Comparison of ENCODE assay signal across 13 cellular contexts in genomic region chr1:3924871-3925655, GRCh38. TPM values are rescaled to one million over a fixed set of nuclear protein-coding genes. Genes with fewer than 3 reads are reported as not detected.
A peak's percentile ranks its signal among the peaks of the same experiment; 100 is the strongest.
DNase-seq lines count a peak whose midpoint lies in the region; ATAC-seq and TF ChIP-seq lines count a peak whose summit lies in the region.
"Had no signal": no experiment of that assay in that cellular context is flagged by ENCODE, and none has a peak within 500 bp of the region (broad histone marks: within the 10 kb centered on the region; RNA-seq: fewer than 3 reads in every experiment).

No MANE protein-coding gene starts in this region.

- DNase-seq in NCI-H748 (lab: John Stamatoyannopoulos, UW; ENCODE audit: unreplicated experiment) (peak; percentile 22), NCI-H748 treated with DMSO at 0.1 percent for 48 hours (lab: John Stamatoyannopoulos, UW) (no peak), NCI-H146 treated with DMSO at 0.1 percent for 48 hours (lab: John Stamatoyannopoulos, UW; ENCODE audit: unreplicated experiment) (peak; percentile 27), RPMI7951 (ENCODE audit: low read depth) (peak; percentile 48), myocyte (ENCODE audit: low read depth) (peak; percentile 88), GM13976 (ENCODE audit: low spot score) (no peak)
- DNase-seq: activated CD4-positive, alpha-beta T cell treated with anti-CD3 and anti-CD28 coated beads, Interleukin-2, amount 50 U/mL, for 1 hour; activated T-cell treated with anti-CD3 and anti-CD28 coated beads, Interleukin-2, amount 50 U/mL, for 72 hours; DND-41; foreskin melanocyte; NCI-H1436 had no signal

- in situ Hi-C loops in GM13976 (cut with MboI; ENCODE audit: low sequenced_read_pairs, unreplicated experiment) = loop anchor here (25.0 kb wide), 1 partner anchor 887 kb away; no protein-coding TSS in a partner anchor

- ATAC-seq in HG02840 (IDR thresholded peaks at IDR 0.05; ENCODE audit: low FRiP score, unreplicated experiment) = no peak
- no peak for ATAC-seq in HG02763 (IDR thresholded peaks at IDR 0.05; ENCODE audit: unreplicated experiment)
- ATAC-seq: activated T-cell treated with anti-CD3 and anti-CD28 coated beads, Interleukin-2, amount 50 U/mL, for 72 hours had no signal

- no peak for TF ChIP-seq CTCF in GM13976 (IDR thresholded peaks at IDR 0.05; ENCODE audit: borderline replicate concordance, control extremely low read depth, extremely low read depth, insufficient read depth, missing control alignments)

RNA-seq across cellular contexts. Expression of gene C1orf174, which starts 25.0 kb away (rescaled TPM):
- total RNA-seq in RPMI7951 (2014; rRNA removed; shearing (Covaris generic)) = 45.2 and 55.0 TPM in 2 replicates
- 23.4 and 28.3 TPM in 2 replicates for total RNA-seq in myocyte
- 19.9 TPM for polyA plus RNA-seq in myocyte (2012)

Comparison
In these comparisons a context has a peak if more than half of its experiments do, and no peak if none do; other contexts are left out.
1. DNase-seq: peak in NCI-H748 (single experiment), NCI-H146 treated with DMSO at 0.1 percent for 48 hours (single experiment), RPMI7951 (single experiment) and myocyte (single experiment); none in NCI-H748 treated with DMSO at 0.1 percent for 48 hours (single experiment) and GM13976 (single experiment).